Comparison of ENCODE assay signal across 1 cellular context in the genomic region with DNA sequence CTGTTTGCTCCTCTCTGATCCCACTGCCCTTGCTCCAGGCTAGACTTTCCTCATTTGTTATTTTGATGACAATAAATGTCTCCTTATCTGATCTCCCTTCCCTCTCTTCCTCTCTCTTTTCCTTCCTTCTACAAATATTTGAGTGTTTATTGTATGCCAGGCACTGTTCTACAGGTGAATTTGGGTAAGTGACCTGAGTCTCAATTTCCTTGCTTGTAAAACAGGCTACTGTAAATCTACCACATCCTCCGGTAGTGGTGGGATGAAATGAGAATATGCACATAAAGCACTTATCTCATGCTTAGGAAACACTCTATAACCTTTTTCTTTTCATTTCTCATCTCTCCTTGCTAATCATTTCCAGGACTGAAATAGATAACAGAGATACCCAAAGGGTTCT.
TF ChIP-seq lines count a peak whose summit lies in the region.

No MANE protein-coding gene starts in this region.

TF ChIP-seq in endothelial cell of umbilical vein, 7 proteins besides CTCF, POLR2A, EP300 and RAD21:
- TF ChIP-seq, protein P1, sequence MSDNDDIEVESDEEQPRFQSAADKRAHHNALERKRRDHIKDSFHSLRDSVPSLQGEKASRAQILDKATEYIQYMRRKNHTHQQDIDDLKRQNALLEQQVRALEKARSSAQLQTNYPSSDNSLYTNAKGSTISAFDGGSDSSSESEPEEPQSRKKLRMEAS (IDR thresholded peaks at IDR 0.05; ENCODE audit: insufficient read depth, insufficient read length), result no peak
- TF ChIP-seq MYC (IDR thresholded peaks at IDR 0.05; ENCODE audit: low read depth, low read length) (no peak), GATA2 (IDR thresholded peaks at IDR 0.05; ENCODE audit: insufficient read depth, insufficient read length, low read depth, low read length) (no peak), JUN (IDR thresholded peaks at IDR 0.05; ENCODE audit: borderline replicate concordance, insufficient read depth, insufficient read length, low read depth) (no peak), POLR2AphosphoS5 (IDR thresholded peaks at IDR 0.05; ENCODE audit: insufficient read depth, low read depth, low read length) (no peak), FOS (IDR thresholded peaks at IDR 0.05; ENCODE audit: borderline replicate concordance, insufficient read depth, low read length) (no peak)
